26 cellular contexts compared by ENCODE assay signal in the genomic region with DNA sequence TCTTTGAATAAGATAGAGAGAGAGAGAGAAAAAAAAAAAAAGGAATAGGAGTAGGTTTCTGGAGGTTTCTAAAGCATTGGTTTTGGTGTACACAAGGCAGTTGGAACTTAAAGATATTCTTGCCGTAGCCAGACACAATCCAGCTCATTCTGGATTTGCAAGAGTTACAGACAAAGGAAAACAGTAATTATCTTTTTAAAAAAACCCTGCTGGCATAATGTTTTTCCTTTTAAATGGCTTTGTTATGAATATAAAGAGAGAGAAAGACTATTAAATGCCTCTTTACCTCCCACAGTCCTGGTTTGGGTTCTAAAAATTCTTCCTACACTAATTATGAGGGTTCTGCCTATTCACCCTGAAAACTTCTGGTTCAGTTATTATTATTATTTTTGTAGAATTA.
"Had no signal": no experiment of that assay in that cellular context is flagged by ENCODE, and none has a peak within 500 bp of the region (broad histone marks: within the 10 kb centered on the region; RNA-seq: fewer than 3 reads in every experiment).

No MANE protein-coding gene starts in this region.

- DNase-seq: cortex of kidney; effector memory CD4-positive, alpha-beta T cell; gastrocnemius medialis; heart right ventricle; hypothalamus; kidney; left cardiac atrium; left ventricle myocardium inferior; lower lobe of right lung; natural killer cell; occipital lobe; pancreas; right lobe of liver; stimulated activated CD4-positive, alpha-beta T cell treated with anti-CD3 and anti-CD28 coated beads, Interleukin-4, amount 100 ng/mL, for 24 hours; testis; upper lobe of right lung had no signal

- H3K36me3 Mint-ChIP-seq: memory B cell; mesothelial cell of epicardium; natural killer cell; stimulated activated memory B cell treated with anti-CD40 and anti-IgM and Interleukin-4, amounts not matched to agents 10 μg/mL and 1 μg/mL and 100 μg/mL, for 72 hours had no signal

- H3K27ac Mint-ChIP-seq: memory B cell; mesothelial cell of epicardium; natural killer cell; stimulated activated memory B cell treated with anti-CD40 and anti-IgM and Interleukin-4, amounts not matched to agents 10 μg/mL and 1 μg/mL and 100 μg/mL, for 72 hours; stimulated activated naive CD8-positive, alpha-beta T cell treated with anti-CD3 and anti-CD28 coated beads, Interleukin-15, Interleukin-2, amounts not matched to agents 100 ng/mL and 50 ng/mL, for 24 hours had no signal

- H3K36me3 ChIP-seq: esophagus muscularis mucosa, gastrocnemius medialis, heart right ventricle, left ventricle myocardium inferior, lower lobe of right lung, pancreas, prostate gland, right lobe of liver, tibial nerve, upper lobe of right lung, vagina had no signal

- H3K4me1 Mint-ChIP-seq: memory B cell; natural killer cell; neural crest cell; stimulated activated memory B cell treated with anti-CD40 and anti-IgM and Interleukin-4, amounts not matched to agents 10 μg/mL and 1 μg/mL and 100 μg/mL, for 72 hours had no signal

- H3K27ac ChIP-seq: epithelial cell of prostate, esophagus muscularis mucosa, gastrocnemius medialis, heart right ventricle, left ventricle myocardium inferior, lower lobe of right lung, pancreas, prostate gland, right lobe of liver, testis, tibial nerve, upper lobe of right lung, vagina had no signal

- H3K9me3 Mint-ChIP-seq: memory B cell; natural killer cell; neural crest cell; stimulated activated memory B cell treated with anti-CD40 and anti-IgM and Interleukin-4, amounts not matched to agents 10 μg/mL and 1 μg/mL and 100 μg/mL, for 72 hours; stimulated activated naive CD8-positive, alpha-beta T cell treated with anti-CD3 and anti-CD28 coated beads, Interleukin-15, Interleukin-2, amounts not matched to agents 100 ng/mL and 50 ng/mL, for 24 hours had no signal

- FAIRE-seq: kidney, pancreas had no signal

- H3K4me3 ChIP-seq: esophagus muscularis mucosa, gastrocnemius medialis, heart right ventricle, left ventricle myocardium inferior, lower lobe of right lung, pancreas, prostate gland, right lobe of liver, testis, tibial nerve, upper lobe of right lung, vagina had no signal

- H3K4me1 ChIP-seq: esophagus muscularis mucosa, gastrocnemius medialis, heart right ventricle, left ventricle myocardium inferior, lower lobe of right lung, pancreas, prostate gland, right lobe of liver, upper lobe of right lung, vagina had no signal

- ATAC-seq: gastrocnemius medialis; heart right ventricle; left cardiac atrium; lower lobe of right lung; natural killer cell; pancreas; right lobe of liver; stimulated activated memory B cell treated with anti-CD40 and anti-IgM and Interleukin-4, amounts not matched to agents 10 μg/mL and 1 μg/mL and 100 μg/mL, for 72 hours; upper lobe of right lung had no signal

- H3K9me3 ChIP-seq: esophagus muscularis mucosa, gastrocnemius medialis, heart right ventricle, left ventricle myocardium inferior, lower lobe of right lung, pancreas, prostate gland, right lobe of liver, testis, tibial nerve, upper lobe of right lung, vagina had no signal

- H3K4me3 Mint-ChIP-seq: memory B cell; mesothelial cell of epicardium; natural killer cell; neural crest cell; stimulated activated memory B cell treated with anti-CD40 and anti-IgM and Interleukin-4, amounts not matched to agents 10 μg/mL and 1 μg/mL and 100 μg/mL, for 72 hours; stimulated activated naive CD8-positive, alpha-beta T cell treated with anti-CD3 and anti-CD28 coated beads, Interleukin-15, Interleukin-2, amounts not matched to agents 100 ng/mL and 50 ng/mL, for 24 hours had no signal

- H3K27me3 ChIP-seq: esophagus muscularis mucosa, gastrocnemius medialis, pancreas, right lobe of liver, testis, tibial nerve, upper lobe of right lung, vagina had no signal
